Comparison of ENCODE assay signal across 8 cellular contexts in genomic region chr1:151611832-151612505, GRCh38. TPM values are rescaled to one million over a fixed set of nuclear protein-coding genes. Genes with fewer than 3 reads are reported as not detected.
A peak's percentile ranks its signal among the peaks of the same experiment; 100 is the strongest.
DNase-seq lines count a peak whose midpoint lies in the region; ATAC-seq and TF ChIP-seq lines count a peak whose summit lies in the region.

Gene SNX27 (plus strand): TSS chr1:151612050. CDS start chr1:151612202, 152 bp downstream.

- H3K4me3 ChIP-seq in naive thymus-derived CD4-positive, alpha-beta T cell (ENCODE audit: low read length): peak within 1 kb of the TSS; percentile 80

- no peaks in the 10 kb centered on the region for H3K27me3 ChIP-seq in naive thymus-derived CD4-positive, alpha-beta T cell (ENCODE audit: control insufficient read depth in 2 of 2, insufficient read depth in 2 of 2, low read length in 2 of 2)

- H3K27me3 Mint-ChIP-seq in naive thymus-derived CD4-positive, alpha-beta T cell: peaks cover 0 to 11% (median 6%) of the 10 kb centered on the region in 5 donors
- peaks cover 13 to 14% of the 10 kb centered on the region in 2 donors for H3K27me3 Mint-ChIP-seq in stimulated activated naive B cell treated with anti-CD40 and anti-IgM and Interleukin-4, amounts not matched to agents 10 μg/mL and 1 μg/mL and 100 μg/mL, for 72 hours

- peak within 1 kb of the TSS; percentile 89 to 100 (median 97) for H3K4me3 Mint-ChIP-seq in naive thymus-derived CD4-positive, alpha-beta T cell
- peak within 1 kb of the TSS; percentile 96 to 98 for H3K4me3 Mint-ChIP-seq in stimulated activated naive B cell treated with anti-CD40 and anti-IgM and Interleukin-4, amounts not matched to agents 10 μg/mL and 1 μg/mL and 100 μg/mL, for 72 hours

- peaks cover 11 to 18% of the 10 kb centered on the region in 2 donors for H3K4me1 ChIP-seq in naive thymus-derived CD4-positive, alpha-beta T cell (ENCODE audit: control insufficient read depth in 2 of 2, insufficient read depth in 2 of 2, low read length in 2 of 2)

- CTCF ChIA-PET in RWPE1 (lab: Yijun Ruan, JAX): interaction anchor here (1.6 kb wide), 1 partner anchor 18 kb away, joined by 8 read pairs; no protein-coding TSS in a partner anchor
- CTCF ChIA-PET in naive thymus-derived CD4-positive, alpha-beta T cell (lab: Charles Lee): interaction anchor here (0.7 kb wide), 2 partner anchors 66 to 101 kb away, joined by 3 to 6 read pairs; partner anchors contain the start of gene CGN

- H3K36me3 ChIP-seq in naive thymus-derived CD4-positive, alpha-beta T cell (ENCODE audit: control insufficient read depth in 2 of 3, insufficient read depth in 3 of 3, low read length in 3 of 3): peaks cover 0 to 12% (median 0%) of the 10 kb centered on the region in 3 experiments

- H3K9me3 ChIP-seq in naive thymus-derived CD4-positive, alpha-beta T cell (ENCODE audit: control insufficient read depth in 2 of 3, low read length in 3 of 3): no peaks in the 10 kb centered on the region

- peak within 1 kb of the TSS; percentile 88 to 98 (median 92) for H3K27ac Mint-ChIP-seq in naive thymus-derived CD4-positive, alpha-beta T cell
- peak within 1 kb of the TSS; percentile 97 for H3K27ac Mint-ChIP-seq in stimulated activated naive B cell treated with anti-CD40 and anti-IgM and Interleukin-4, amounts not matched to agents 10 μg/mL and 1 μg/mL and 100 μg/mL, for 72 hours

- ATAC-seq in naive thymus-derived CD4-positive, alpha-beta T cell: peak; percentile 95
- peak; percentile 96 to 97 for ATAC-seq in stimulated activated naive B cell treated with anti-CD40 and anti-IgM and Interleukin-4, amounts not matched to agents 10 μg/mL and 1 μg/mL and 100 μg/mL, for 72 hours (replicated peaks)

- peaks cover 40 to 50% (median 45%) of the 10 kb centered on the region in 7 donors for H3K4me1 Mint-ChIP-seq in naive thymus-derived CD4-positive, alpha-beta T cell
- H3K4me1 Mint-ChIP-seq in stimulated activated naive B cell treated with anti-CD40 and anti-IgM and Interleukin-4, amounts not matched to agents 10 μg/mL and 1 μg/mL and 100 μg/mL, for 72 hours: peaks cover 22 to 35% of the 10 kb centered on the region in 2 donors

- POLR2A ChIA-PET in RWPE1 (lab: Yijun Ruan, JAX; ENCODE audit: low non-redundant PET): no interaction called here
- POLR2A ChIA-PET in naive thymus-derived CD4-positive, alpha-beta T cell (lab: Charles Lee): interaction anchor here (0.6 to 2.5 kb wide), 4 partner anchors 71 to 447 kb away, joined by 3 to 12 read pairs (median 4); partner anchors contain the start of genes LYSMD1 and MRPL9

- peak within 1 kb of the TSS; percentile 83 for H3K27ac ChIP-seq in RWPE1
- peak within 1 kb of the TSS; percentile 98 for H3K27ac ChIP-seq in naive thymus-derived CD4-positive, alpha-beta T cell (ENCODE audit: low read depth, low read length)

- H3K9me3 Mint-ChIP-seq in naive thymus-derived CD4-positive, alpha-beta T cell: peaks cover 0 to 2% (median 0%) of the 10 kb centered on the region in 11 donors
- H3K9me3 Mint-ChIP-seq in stimulated activated naive B cell treated with anti-CD40 and anti-IgM and Interleukin-4, amounts not matched to agents 10 μg/mL and 1 μg/mL and 100 μg/mL, for 72 hours: no peaks in the 10 kb centered on the region

- H3K36me3 Mint-ChIP-seq in naive thymus-derived CD4-positive, alpha-beta T cell: peaks cover 0 to 11% (median 3%) of the 10 kb centered on the region in 5 donors
- peaks cover 5 to 11% of the 10 kb centered on the region in 2 donors for H3K36me3 Mint-ChIP-seq in stimulated activated naive B cell treated with anti-CD40 and anti-IgM and Interleukin-4, amounts not matched to agents 10 μg/mL and 1 μg/mL and 100 μg/mL, for 72 hours

- no peak for TF ChIP-seq CTCF in RWPE1 (conservative IDR thresholded peaks at IDR 0.05; ENCODE audit: low read depth)

- DNase-seq in EL (peak; percentile 93), H4 (ENCODE audit: low spot score) (peak; percentile 88), LoVo (ENCODE audit: low spot score) (peak; percentile 90), RWPE1 (ENCODE audit: low spot score) (peak; percentile 91), fibroblast of gingiva (ENCODE audit: low read depth) (peak; percentile 91)
- DNase-seq in activated T-helper 1 cell treated with anti-CD3 and anti-CD28 coated beads, Interleukin-2, amount 50 U/mL, for 16 hours (ENCODE audit: low read depth in 1 of 2, low spot score in 1 of 2): peak; percentile 71 to 77
- peak; percentile 76 to 94 (median 87) for DNase-seq in naive thymus-derived CD4-positive, alpha-beta T cell
- peak; percentile 78 for DNase-seq in stimulated activated naive B cell treated with anti-CD40 and anti-IgM and Interleukin-4, amounts not matched to agents 10 μg/mL and 1 μg/mL and 100 μg/mL, for 72 hours

- intact Hi-C loops in naive thymus-derived CD4-positive, alpha-beta T cell (cut with micrococcal nuclease): loop anchor here (1.0 to 5.0 kb wide), 20 partner anchors 17 to 445 kb away; partner anchors contain the start of genes C2CD4D (in 2 of the 2), MRPL9 (in 2 of the 2), POGZ (in 2 of the 2) and PSMD4 (in 2 of the 2)

RNA-seq across cellular contexts. Expression of gene SNX27, which starts in this region (rescaled TPM):
- total RNA-seq in H4 (2014; rRNA removed; shearing (Covaris generic)): 17.0 and 17.7 TPM in 2 replicates
- 10 to 100 TPM; 25.5 to 42.1 (median 41.0) TPM for total RNA-seq in naive thymus-derived CD4-positive, alpha-beta T cell
- 10 to 100 TPM; 11.7 to 14.7 TPM for polyA plus RNA-seq in naive thymus-derived CD4-positive, alpha-beta T cell

Comparison
In these comparisons a context has a peak if more than half of its experiments do, and no peak if none do; other contexts are left out.
1. Peak in every context shown above with its lines: DNase-seq, ATAC-seq, H3K4me3 ChIP-seq and H3K27ac ChIP-seq.